ENCODE assay signal across 8 cellular contexts in genomic region chr21:34603002-34603709, GRCh38. TPM values are rescaled to one million over a fixed set of nuclear protein-coding genes. Genes with fewer than 3 reads are reported as not detected.
DNase-seq lines count a peak whose midpoint lies in the region; ATAC-seq and TF ChIP-seq lines count a peak whose summit lies in the region.

No MANE protein-coding gene starts in this region.

- POLR2A ChIA-PET in activated CD8-positive, alpha-beta T cell treated with anti-CD3 and anti-CD28 coated beads for 36 hours (lab: Charles Lee): interaction anchor here (0.8 to 1.9 kb wide), 2 partner anchors 12 to 27 kb away, joined by 3 to 6 read pairs; no protein-coding TSS in a partner anchor

- no peak overlapping the region for H3K27ac ChIP-seq in DND-41 (ENCODE audit: low read length)

- H3K9me3 ChIP-seq in DND-41 (ENCODE audit: insufficient read depth, low read length, severe bottlenecking): no peaks in the 10 kb centered on the region

- no peak overlapping the region for H2AFZ ChIP-seq in DND-41 (ENCODE audit: low read depth, low read length)

- H3K4me1 ChIP-seq in DND-41 (ENCODE audit: insufficient read depth, low read length): no peaks in the 10 kb centered on the region

- TF ChIP-seq CTCF in DND-41 (IDR thresholded peaks at IDR 0.05; ENCODE audit: borderline replicate concordance, extremely low read depth, low read length, poor library complexity, severe bottlenecking): peak; percentile 34
- TF ChIP-seq CTCF in activated CD8-positive, alpha-beta T cell treated with anti-CD3 and anti-CD28 coated beads for 36 hours (IDR thresholded peaks at IDR 0.05): peak; percentile 81

- peak; percentile 71; the same call in 2 of the 3 replicates for ATAC-seq in DND-41 (ENCODE audit: insufficient read depth, low read depth)
- ATAC-seq in HG03342 (IDR thresholded peaks at IDR 0.05; ENCODE audit: unreplicated experiment): peak; percentile 47
- ATAC-seq in activated CD8-positive, alpha-beta T cell treated with anti-CD3 and anti-CD28 coated beads for 36 hours: peak; percentile 88
- peak; percentile 85 for ATAC-seq in memory B cell (ENCODE audit: low read depth)
- no peak for ATAC-seq in HG02981 (IDR thresholded peaks at IDR 0.05; ENCODE audit: unreplicated experiment)

- no peak overlapping the region for H3K4me3 ChIP-seq in DND-41 (ENCODE audit: low read depth in 1 of 2, low read length in 2 of 2)

- H3K27me3 ChIP-seq in DND-41 (ENCODE audit: insufficient read depth, low read length, poor library complexity): no peaks in the 10 kb centered on the region

- intact Hi-C loops in activated CD8-positive, alpha-beta T cell treated with anti-CD3 and anti-CD28 coated beads for 36 hours (cut with micrococcal nuclease): no loop called here

- CTCF ChIA-PET in activated CD8-positive, alpha-beta T cell treated with anti-CD3 and anti-CD28 coated beads for 36 hours (lab: Charles Lee): interaction anchor here (0.8 to 4.1 kb wide), 32 partner anchors 8 to 255 kb away, joined by 3 to 37 read pairs (median 4); partner anchors contain the start of genes KCNE1 and RCAN1

- H3K4me1 Mint-ChIP-seq in activated CD8-positive, alpha-beta T cell treated with anti-CD3 and anti-CD28 coated beads for 36 hours (ENCODE audit: low read depth): no peaks in the 10 kb centered on the region
- peaks cover 2% of the 10 kb centered on the region for H3K4me1 Mint-ChIP-seq in memory B cell

- peaks cover 19% of the 10 kb centered on the region; the same call in 1 of the 2 replicates for H4K20me1 ChIP-seq in DND-41 (ENCODE audit: insufficient read depth, low read length)

- no peaks in the 10 kb centered on the region for H3K36me3 ChIP-seq in DND-41 (ENCODE audit: insufficient read depth, low read length)

- H3K27ac Mint-ChIP-seq in activated CD8-positive, alpha-beta T cell treated with anti-CD3 and anti-CD28 coated beads for 36 hours: no peak overlapping the region
- no peak overlapping the region for H3K27ac Mint-ChIP-seq in memory B cell

- H3K79me2 ChIP-seq in DND-41 (ENCODE audit: insufficient read depth, low read length): peaks cover 86% of the 10 kb centered on the region

- DNase-seq in DND-41 (peak; percentile 48), NCI-H774 (lab: John Stamatoyannopoulos, UW) (peak; percentile 87), memory B cell (ENCODE audit: low spot score in 2 of 2) (peak; percentile 34 to 50)
- peak; percentile 83 for DNase-seq in activated CD8-positive, alpha-beta T cell treated with anti-CD3 and anti-CD28 coated beads for 36 hours
- DNase-seq in effector CD8-positive, alpha-beta T cell (lab: John Stamatoyannopoulos, UW): peak; percentile 10
- DNase-seq in stimulated activated CD8-positive, alpha-beta memory T cell treated with anti-CD3 and anti-CD28 coated beads, Interleukin-15, amount 100 ng/mL, for 24 hours (ENCODE audit: low read depth): peak; percentile 37

- no peaks in the 10 kb centered on the region for H3K9me3 Mint-ChIP-seq in activated CD8-positive, alpha-beta T cell treated with anti-CD3 and anti-CD28 coated beads for 36 hours
- no peaks in the 10 kb centered on the region for H3K9me3 Mint-ChIP-seq in memory B cell

- H3K9ac ChIP-seq in DND-41 (ENCODE audit: low read depth, low read length): no peak overlapping the region

- H3K27me3 Mint-ChIP-seq in activated CD8-positive, alpha-beta T cell treated with anti-CD3 and anti-CD28 coated beads for 36 hours: no peaks in the 10 kb centered on the region
- H3K27me3 Mint-ChIP-seq in memory B cell: peaks cover 1% of the 10 kb centered on the region

- no peak overlapping the region for H3K4me3 Mint-ChIP-seq in activated CD8-positive, alpha-beta T cell treated with anti-CD3 and anti-CD28 coated beads for 36 hours
- H3K4me3 Mint-ChIP-seq in memory B cell: no peak overlapping the region

- H3K4me2 ChIP-seq in DND-41 (ENCODE audit: insufficient read depth, low read length): no peak overlapping the region

- H3K36me3 Mint-ChIP-seq in activated CD8-positive, alpha-beta T cell treated with anti-CD3 and anti-CD28 coated beads for 36 hours (ENCODE audit: low read depth): no peaks in the 10 kb centered on the region
- H3K36me3 Mint-ChIP-seq in memory B cell: peaks cover 1% of the 10 kb centered on the region

RNA-seq across cellular contexts. Expression of gene RCAN1, which starts 11.8 kb away (rescaled TPM):
- 1 to 10 TPM; 6.1 to 7.8 TPM for total RNA-seq in activated CD8-positive, alpha-beta T cell treated with anti-CD3 and anti-CD28 coated beads for 36 hours

Comparison
In these comparisons a context has a peak if more than half of its experiments do, and no peak if none do; other contexts are left out.
1. DNase-seq: peak in every context shown above with its lines; median percentile 87 in NCI-H774; 83 in activated CD8-positive, alpha-beta T cell treated with anti-CD3 and anti-CD28 coated beads for 36 hours; 48 in DND-41; 42 in memory B cell; 37 in stimulated activated CD8-positive, alpha-beta memory T cell treated with anti-CD3 and anti-CD28 coated beads, Interleukin-15, amount 100 ng/mL, for 24 hours; 10 in effector CD8-positive, alpha-beta T cell.